Comparison of ENCODE assay signal across 21 cellular contexts in genomic region chr7:80372415-80372814, GRCh38.
DNase-seq lines count a peak whose midpoint lies in the region; ATAC-seq, FAIRE-seq and TF ChIP-seq lines count a peak whose summit lies in the region.
"Had no signal": no experiment of that assay in that cellular context is flagged by ENCODE, and none has a peak within 500 bp of the region (broad histone marks: within the 10 kb centered on the region; RNA-seq: fewer than 3 reads in every experiment).

No MANE protein-coding gene starts in this region.

- H3K36me3 ChIP-seq in ACC112 (ENCODE audit: insufficient read depth, low read length) (no peaks in the 10 kb centered on the region), GM23338 (ENCODE audit: insufficient read depth) (no peaks in the 10 kb centered on the region), astrocyte (ENCODE audit: insufficient read depth, low read length) (no peaks in the 10 kb centered on the region), keratinocyte (ENCODE audit: control insufficient read depth in 2 of 2, extremely low read depth in 1 of 2, insufficient read depth in 2 of 2, low read length in 2 of 2) (no peaks in the 10 kb centered on the region)
- H3K36me3 ChIP-seq: colonic mucosa, heart left ventricle, SJCRH30 had no signal

- no peaks in the 10 kb centered on the region for H3K4me1 ChIP-seq in ACC112 (ENCODE audit: control insufficient read depth, insufficient read depth, low read length, unreplicated experiment)
- no peaks in the 10 kb centered on the region for H3K4me1 ChIP-seq in GM23338 (ENCODE audit: insufficient read depth)
- H3K4me1 ChIP-seq in astrocyte (ENCODE audit: insufficient read depth, low read length) = no peaks in the 10 kb centered on the region
- H3K4me1 ChIP-seq in keratinocyte (ENCODE audit: control insufficient read depth, extremely low read depth, insufficient read depth, low read length) = no peaks in the 10 kb centered on the region
- H3K4me1 ChIP-seq: colonic mucosa, heart left ventricle had no signal

- peaks cover 7% of the 10 kb centered on the region; the same call in 2 of the 3 replicates for H3K9me3 Mint-ChIP-seq in GM23338
- no peaks in the 10 kb centered on the region for H3K9me3 Mint-ChIP-seq in astrocyte (ENCODE audit: unreplicated experiment)
- H3K9me3 Mint-ChIP-seq: nephron progenitor cell; stimulated activated naive CD8-positive, alpha-beta T cell treated with anti-CD3 and anti-CD28 coated beads, Interleukin-15, Interleukin-2, amounts not matched to agents 100 ng/mL and 50 ng/mL, for 24 hours had no signal

- H3K9me1 ChIP-seq in keratinocyte (ENCODE audit: control insufficient read depth, extremely low read depth, insufficient read depth, low read length) = no peaks in the 10 kb centered on the region

- DNase-seq in GM23338 (ENCODE audit: low spot score) (peak; percentile 4), astrocyte (ENCODE audit: low read depth) (peak; percentile 68), keratinocyte (ENCODE audit: low read depth, low spot score) (no peak), GF-D8 (lab: John Stamatoyannopoulos, UW) (no peak)
- no peak for DNase-seq in activated CD4-positive, alpha-beta T cell treated with anti-CD3 and anti-CD28 coated beads for 4 hours
- DNase-seq: activated CD4-positive, CD25-positive, alpha-beta regulatory T cell treated with anti-CD3 and anti-CD28 coated beads, Interleukin-2, amount 50 U/mL, for 72 hours; activated gamma-delta T cell; anterior cingulate cortex; colonic mucosa; heart left ventricle; NCI-H69; nephron progenitor cell; PC-9; SJCRH30 had no signal

- no peaks in the 10 kb centered on the region for H4K20me1 ChIP-seq in GM23338 (replicated peaks; ENCODE audit: insufficient read depth)
- no peaks in the 10 kb centered on the region for H4K20me1 ChIP-seq in astrocyte (ENCODE audit: insufficient read depth, low read length)
- no peaks in the 10 kb centered on the region for H4K20me1 ChIP-seq in keratinocyte (ENCODE audit: control insufficient read depth, extremely low read depth, insufficient read depth, low read length)

- TF ChIP-seq CTCF in GM23338 (conservative IDR thresholded peaks at IDR 0.05; ENCODE audit: low read depth in 2 of 2) (no peak), astrocyte (IDR thresholded peaks at IDR 0.05; ENCODE audit: insufficient read depth, low read depth, low read length) (no peak), keratinocyte (optimal IDR thresholded peaks at IDR 0.05 in 1 of 3, IDR thresholded peaks at IDR 0.05 in 1 of 3, conservative IDR thresholded peaks at IDR 0.05 in 1 of 3; ENCODE audit: extremely low read depth in 1 of 3, insufficient read depth in 2 of 3, low read length in 3 of 3) (no peak)

- no peak overlapping the region for H3K4me2 ChIP-seq in GM23338
- H3K4me2 ChIP-seq in astrocyte (ENCODE audit: low read length) = no peak overlapping the region
- H3K4me2 ChIP-seq in keratinocyte (ENCODE audit: control insufficient read depth, extremely low read depth, insufficient read depth, low read depth, low read length) = no peak overlapping the region
- H3K4me2 ChIP-seq: PC-9 had no signal

- no peaks in the 10 kb centered on the region for H3K36me3 Mint-ChIP-seq in GM23338 (ENCODE audit: low read depth)
- H3K36me3 Mint-ChIP-seq in astrocyte (ENCODE audit: low read depth, unreplicated experiment) = no peaks in the 10 kb centered on the region
- H3K36me3 Mint-ChIP-seq: memory B cell had no signal

- H2AFZ ChIP-seq in ACC112 (ENCODE audit: low read length, unreplicated experiment) (peak overlapping the region; percentile 23), GM23338 (no peak overlapping the region), astrocyte (ENCODE audit: low read depth, low read length) (no peak overlapping the region), keratinocyte (ENCODE audit: control insufficient read depth, low read length) (no peak overlapping the region)
- H2AFZ ChIP-seq: PC-9 had no signal

- no peak overlapping the region for H3K27ac Mint-ChIP-seq in GM23338
- peak overlapping the region; percentile 68 for H3K27ac Mint-ChIP-seq in astrocyte (ENCODE audit: unreplicated experiment)
- H3K27ac Mint-ChIP-seq: memory B cell; stimulated activated naive CD8-positive, alpha-beta T cell treated with anti-CD3 and anti-CD28 coated beads, Interleukin-15, Interleukin-2, amounts not matched to agents 100 ng/mL and 50 ng/mL, for 24 hours had no signal

- H3K27me3 ChIP-seq in ACC112 (ENCODE audit: insufficient read depth, low read length) (no peaks in the 10 kb centered on the region), GM23338 (ENCODE audit: insufficient read depth) (no peaks in the 10 kb centered on the region), astrocyte (ENCODE audit: insufficient read depth, low read length) (no peaks in the 10 kb centered on the region), keratinocyte (ENCODE audit: control insufficient read depth, extremely low read depth, insufficient read depth, low read length) (no peaks in the 10 kb centered on the region)
- H3K27me3 ChIP-seq: colonic mucosa, heart left ventricle, SJCRH30 had no signal

- H3K79me2 ChIP-seq in ACC112 (ENCODE audit: control insufficient read depth, insufficient read depth, low read length, unreplicated experiment) (no peaks in the 10 kb centered on the region), GM23338 (replicated peaks; ENCODE audit: insufficient read depth) (no peaks in the 10 kb centered on the region), astrocyte (ENCODE audit: insufficient read depth, low read length) (no peaks in the 10 kb centered on the region), keratinocyte (ENCODE audit: control insufficient read depth, insufficient read depth, low read length) (no peaks in the 10 kb centered on the region)

- no peak overlapping the region for H3K4me3 ChIP-seq in ACC112 (ENCODE audit: low read depth, low read length)
- H3K4me3 ChIP-seq in GM23338 = no peak overlapping the region
- H3K4me3 ChIP-seq in astrocyte (ENCODE audit: insufficient read depth, low read depth, low read length) = no peak overlapping the region
- H3K4me3 ChIP-seq in keratinocyte (ENCODE audit: control insufficient read depth in 2 of 3, extremely low read depth in 1 of 3, insufficient read depth in 2 of 3, low read depth in 1 of 3, low read length in 3 of 3) = no peak overlapping the region
- H3K4me3 ChIP-seq: colonic mucosa, heart left ventricle, PC-9, SJCRH30 had no signal

- H3K27me3 Mint-ChIP-seq in GM23338 (ENCODE audit: insufficient read depth, low read depth, poor library complexity) (peaks cover under 1% of the 10 kb centered on the region), astrocyte (ENCODE audit: low read depth, unreplicated experiment) (no peaks in the 10 kb centered on the region)
- H3K27me3 Mint-ChIP-seq: memory B cell; stimulated activated naive CD8-positive, alpha-beta T cell treated with anti-CD3 and anti-CD28 coated beads, Interleukin-15, Interleukin-2, amounts not matched to agents 100 ng/mL and 50 ng/mL, for 24 hours had no signal

- peaks cover 4% of the 10 kb centered on the region; the same call in 2 of the 3 replicates for H3K4me1 Mint-ChIP-seq in GM23338
- H3K4me1 Mint-ChIP-seq in astrocyte (ENCODE audit: low read depth, unreplicated experiment) = peaks cover 15% of the 10 kb centered on the region
- H3K4me1 Mint-ChIP-seq: memory B cell, nephron progenitor cell had no signal

- ATAC-seq in GM23338 (no peak), GM19463 (IDR thresholded peaks at IDR 0.05; ENCODE audit: unreplicated experiment) (no peak), GM21723 (IDR thresholded peaks at IDR 0.05; ENCODE audit: unreplicated experiment) (no peak)
- ATAC-seq: heart left ventricle had no signal

- H3K9me3 ChIP-seq in astrocyte (ENCODE audit: insufficient read depth, low read depth, low read length) (no peaks in the 10 kb centered on the region), keratinocyte (ENCODE audit: control insufficient read depth, low read depth, low read length) (no peaks in the 10 kb centered on the region)
- H3K9me3 ChIP-seq: colonic mucosa, SJCRH30 had no signal

- H3K9ac ChIP-seq in astrocyte (ENCODE audit: low read length) (no peak overlapping the region), keratinocyte (ENCODE audit: control insufficient read depth, extremely low read depth, insufficient read depth, low read length) (no peak overlapping the region)

- dilution Hi-C loops in keratinocyte (cut with MboI; ENCODE audit: extremely low pct_ligation_motif_present, low sequenced_read_pairs) = no loop called here

- H3K4me3 Mint-ChIP-seq in GM23338 (no peak overlapping the region), astrocyte (ENCODE audit: unreplicated experiment) (no peak overlapping the region)
- H3K4me3 Mint-ChIP-seq: memory B cell; nephron progenitor cell; stimulated activated naive CD8-positive, alpha-beta T cell treated with anti-CD3 and anti-CD28 coated beads, Interleukin-15, Interleukin-2, amounts not matched to agents 100 ng/mL and 50 ng/mL, for 24 hours had no signal

- no peak overlapping the region for H3K27ac ChIP-seq in ACC112 (ENCODE audit: low read depth, low read length)
- H3K27ac ChIP-seq in GM23338 (ENCODE audit: low read depth) = no peak overlapping the region
- H3K27ac ChIP-seq in astrocyte (ENCODE audit: low read depth, low read length) = no peak overlapping the region
- H3K27ac ChIP-seq in keratinocyte (ENCODE audit: control insufficient read depth, insufficient read depth, low read length) = no peak overlapping the region
- H3K27ac ChIP-seq: colonic mucosa, heart left ventricle, PC-9, SJCRH30 had no signal

- FAIRE-seq in astrocyte (lab: Jason Lieb, UNC) = peak; percentile 94
- peak; percentile 29 for FAIRE-seq in keratinocyte (lab: Jason Lieb, UNC)
- FAIRE-seq: A204.1, islet of Langerhans had no signal

- no peaks in the 10 kb centered on the region for H3K9me2 ChIP-seq in GM23338 (ENCODE audit: insufficient read depth)

- no peaks in the 10 kb centered on the region for H3F3A ChIP-seq in GM23338 (replicated peaks; ENCODE audit: low read depth)

Comparison
In these comparisons a context has a peak if more than half of its experiments do, and no peak if none do; other contexts are left out.
1. DNase-seq: peak in GM23338 (single experiment) and astrocyte (single experiment); none in keratinocyte (single experiment), activated CD4-positive, alpha-beta T cell treated with anti-CD3 and anti-CD28 coated beads for 4 hours (0 of 2) and GF-D8 (single experiment).